In the genomic region with DNA sequence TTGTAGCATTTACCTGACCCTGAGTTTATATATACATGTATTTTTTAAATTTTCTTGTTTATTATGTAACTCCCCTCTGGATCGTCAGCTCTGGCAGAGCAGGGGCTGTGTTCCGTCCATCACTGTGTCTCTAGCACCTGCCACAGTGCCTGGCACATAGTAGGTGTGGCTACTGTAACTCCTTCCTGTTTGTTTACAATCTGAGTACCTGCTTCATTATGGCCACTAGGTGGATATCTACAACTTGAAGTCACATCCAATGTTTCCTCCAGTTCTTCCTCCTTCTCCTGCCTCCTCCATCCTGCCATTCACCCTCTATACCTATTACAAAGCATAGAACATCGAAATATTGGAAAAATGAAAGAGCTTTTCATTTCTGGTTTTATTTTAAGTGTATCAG, we compare ENCODE assay signal across 11 cellular contexts. TPM values are rescaled to one million over a fixed set of nuclear protein-coding genes. Genes with fewer than 3 reads are reported as not detected.
A peak's percentile ranks its signal among the peaks of the same experiment; 100 is the strongest.
DNase-seq lines count a peak whose midpoint lies in the region; ATAC-seq and TF ChIP-seq lines count a peak whose summit lies in the region.
"Had no signal": no experiment of that assay in that cellular context is flagged by ENCODE, and none has a peak within 500 bp of the region (broad histone marks: within the 10 kb centered on the region; RNA-seq: fewer than 3 reads in every experiment).

No MANE protein-coding gene starts in this region.

- H3K4me3 ChIP-seq in LNCaP clone FGC (ENCODE audit: low read depth, low read length): no peak overlapping the region
- no peak overlapping the region for H3K4me3 ChIP-seq in kidney epithelial cell (ENCODE audit: low read depth, low read length)
- H3K4me3 ChIP-seq: spleen, thoracic aorta had no signal

- POLR2A ChIA-PET in GM10248 (lab: Yijun Ruan, JAX): no interaction called here

- H3K36me3 ChIP-seq in kidney epithelial cell (ENCODE audit: control insufficient read depth, insufficient read depth, low read length): no peaks in the 10 kb centered on the region
- H3K36me3 ChIP-seq: spleen, thoracic aorta had no signal

- TF ChIP-seq CTCF in GM10248 (IDR thresholded peaks at IDR 0.05; ENCODE audit: control extremely low read depth, extremely low read depth, low read depth, missing control alignments): peak; percentile 34
- TF ChIP-seq CTCF in LNCaP clone FGC (IDR thresholded peaks at IDR 0.05; ENCODE audit: control insufficient read depth, extremely low read depth, insufficient read depth): peak; percentile 29; the same call in 1 of the 2 replicates
- peak; percentile 16 for TF ChIP-seq CTCF in kidney epithelial cell (IDR thresholded peaks at IDR 0.05; ENCODE audit: insufficient read depth, low read length, poor library complexity, severe bottlenecking)

- ATAC-seq in GM19468 (IDR thresholded peaks at IDR 0.05; ENCODE audit: extremely low read depth, unreplicated experiment) (peak; percentile 50), HG03520 (IDR thresholded peaks at IDR 0.05; ENCODE audit: unreplicated experiment) (no peak), HG03439 (IDR thresholded peaks at IDR 0.05; ENCODE audit: unreplicated experiment) (no peak)

- peak; percentile 18 for DNase-seq in GM10248 (ENCODE audit: extremely low spot score)
- no peak for DNase-seq in LNCaP clone FGC (ENCODE audit: low read depth)
- DNase-seq in kidney epithelial cell (ENCODE audit: low read depth): no peak
- DNase-seq in anterior cingulate cortex (lab: John Stamatoyannopoulos, UW): no peak
- DNase-seq: cortex of kidney, RPMI8226, spleen had no signal

- CTCF ChIA-PET in GM10248 (lab: Yijun Ruan, JAX): interaction anchor here (0.7 to 1.6 kb wide), 8 partner anchors 8 to 892 kb away, joined by 3 to 7 read pairs (median 3); no protein-coding TSS in a partner anchor

- H3K27me3 ChIP-seq in kidney epithelial cell (ENCODE audit: control insufficient read depth, insufficient read depth, low read length): no peaks in the 10 kb centered on the region
- H3K27me3 ChIP-seq: spleen had no signal

RNA-seq across cellular contexts. Expression of gene PPP1R2B, which starts 14.2 kb away (rescaled TPM):
- 0.07 TPM in 1 of 2 replicates, not detected in the other for total RNA-seq in kidney epithelial cell
- total RNA-seq: spleen, thoracic aorta had no signal
